16 cellular contexts compared by ENCODE assay signal in the genomic region with DNA sequence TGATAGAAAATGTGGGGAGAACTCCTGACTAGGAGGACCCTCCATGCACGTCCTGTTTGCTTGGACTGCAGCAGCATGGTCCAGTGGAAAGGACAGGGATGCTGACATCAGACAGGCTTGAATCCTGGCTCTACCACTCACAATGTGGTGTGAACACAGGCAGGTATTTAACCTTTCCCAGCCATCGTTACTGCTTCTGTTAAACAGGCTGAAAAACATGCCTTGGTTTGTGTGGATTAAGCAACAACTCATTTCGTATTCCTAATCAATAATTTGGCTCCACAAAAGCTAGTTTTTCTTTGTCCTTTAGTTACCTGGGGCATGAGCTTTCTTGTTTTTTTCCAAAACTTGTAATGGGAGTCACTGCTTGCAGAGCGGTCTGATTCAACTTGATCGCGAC. TPM values are rescaled to one million over a fixed set of nuclear protein-coding genes. Genes with fewer than 3 reads are reported as not detected.
A peak's percentile ranks its signal among the peaks of the same experiment; 100 is the strongest.
DNase-seq lines count a peak whose midpoint lies in the region; ATAC-seq, FAIRE-seq and TF ChIP-seq lines count a peak whose summit lies in the region.
"Had no signal": no experiment of that assay in that cellular context is flagged by ENCODE, and none has a peak within 500 bp of the region (broad histone marks: within the 10 kb centered on the region; RNA-seq: fewer than 3 reads in every experiment).

No MANE protein-coding gene starts in this region.

- H3K36me3 Mint-ChIP-seq in stimulated activated naive B cell treated with anti-CD40 and anti-IgM and Interleukin-4, amounts not matched to agents 10 μg/mL and 1 μg/mL and 100 μg/mL, for 72 hours, result peaks cover 22 to 37% of the 10 kb centered on the region in 2 donors
- peaks cover 37 to 80% of the 10 kb centered on the region in 2 donors for H3K36me3 Mint-ChIP-seq in CD4-positive, alpha-beta memory T cell

- POLR2A ChIA-PET in CD4-positive, alpha-beta memory T cell (lab: Charles Lee; ENCODE audit: partially characterized antibody), result no interaction called here

- H3K36me3 ChIP-seq in bronchial epithelial cell (ENCODE audit: control insufficient read depth, insufficient read depth, low read length) (peaks cover 1% of the 10 kb centered on the region), right lobe of liver (peaks cover 0 to 31% (median 9%) of the 10 kb centered on the region in 4 donors), right atrium auricular region (peaks cover 89% of the 10 kb centered on the region)
- H3K36me3 ChIP-seq in CD4-positive, alpha-beta memory T cell (ENCODE audit: insufficient read depth, low read length), result peaks cover 31% of the 10 kb centered on the region

- TF ChIP-seq CTCF in bronchial epithelial cell (IDR thresholded peaks at IDR 0.05; ENCODE audit: insufficient read depth, low read length, severe bottlenecking) (no peak), right lobe of liver (IDR thresholded peaks at IDR 0.05) (no peak), right atrium auricular region (IDR thresholded peaks at IDR 0.05) (no peak)

- H3K27ac ChIP-seq in right lobe of liver, result peak overlapping the region in 2 of 3 donors; percentile 45 to 58
- no peak overlapping the region for H3K27ac ChIP-seq in CD4-positive, alpha-beta memory T cell (ENCODE audit: low read depth, low read length)
- no peak overlapping the region for H3K27ac ChIP-seq in right atrium auricular region

- WGBS in right lobe of liver (ENCODE audit: insufficient coverage, low coverage, low lambda C conversion rate, missing lambda C conversion rate), result 36% methylated on average over 6 of the region's 6 CpGs

- CTCF ChIA-PET in CD4-positive, alpha-beta memory T cell (lab: Charles Lee; ENCODE audit: partially characterized antibody), result no interaction called here

- H3K9me3 Mint-ChIP-seq in stimulated activated naive B cell treated with anti-CD40 and anti-IgM and Interleukin-4, amounts not matched to agents 10 μg/mL and 1 μg/mL and 100 μg/mL, for 72 hours, result no peaks in the 10 kb centered on the region
- no peaks in the 10 kb centered on the region for H3K9me3 Mint-ChIP-seq in CD4-positive, alpha-beta memory T cell
- H3K9me3 Mint-ChIP-seq: CD4-positive, alpha-beta T cell; IgD-negative memory B cell had no signal

- intact Hi-C loops in right lobe of liver (cut with DNase I), result no loop called here
- intact Hi-C loops in CD4-positive, alpha-beta memory T cell (cut with micrococcal nuclease), result no loop called here

- H3K9me3 ChIP-seq in right lobe of liver (no peaks in the 10 kb centered on the region), right atrium auricular region (no peaks in the 10 kb centered on the region)
- no peaks in the 10 kb centered on the region for H3K9me3 ChIP-seq in CD4-positive, alpha-beta memory T cell (ENCODE audit: control insufficient read depth in 1 of 2, low read length in 2 of 2)

- H3K4me1 ChIP-seq in right lobe of liver (peaks cover 0 to 23% (median 0%) of the 10 kb centered on the region in 4 donors), right atrium auricular region (no peaks in the 10 kb centered on the region)
- no peaks in the 10 kb centered on the region for H3K4me1 ChIP-seq in CD4-positive, alpha-beta memory T cell (ENCODE audit: insufficient read depth, low read length)

- no peak overlapping the region for H3K4me3 Mint-ChIP-seq in stimulated activated naive B cell treated with anti-CD40 and anti-IgM and Interleukin-4, amounts not matched to agents 10 μg/mL and 1 μg/mL and 100 μg/mL, for 72 hours
- no peak overlapping the region for H3K4me3 Mint-ChIP-seq in CD4-positive, alpha-beta memory T cell
- H3K4me3 Mint-ChIP-seq: B cell; CD4-positive, alpha-beta T cell; IgD-negative memory B cell had no signal

- peaks cover 7 to 12% of the 10 kb centered on the region in 2 donors for H3K4me1 Mint-ChIP-seq in stimulated activated naive B cell treated with anti-CD40 and anti-IgM and Interleukin-4, amounts not matched to agents 10 μg/mL and 1 μg/mL and 100 μg/mL, for 72 hours
- H3K4me1 Mint-ChIP-seq in CD4-positive, alpha-beta memory T cell, result peaks cover 0 to 2% (median 0%) of the 10 kb centered on the region in 4 donors
- H3K4me1 Mint-ChIP-seq: B cell had no signal

- peak; percentile 78 to 88 (median 81) for ATAC-seq in right lobe of liver
- ATAC-seq in stimulated activated naive B cell treated with anti-CD40 and anti-IgM and Interleukin-4, amounts not matched to agents 10 μg/mL and 1 μg/mL and 100 μg/mL, for 72 hours (replicated peaks), result no peak

- peak overlapping the region; percentile 60 for H3K27ac Mint-ChIP-seq in stimulated activated naive B cell treated with anti-CD40 and anti-IgM and Interleukin-4, amounts not matched to agents 10 μg/mL and 1 μg/mL and 100 μg/mL, for 72 hours
- H3K27ac Mint-ChIP-seq in CD4-positive, alpha-beta memory T cell, result no peak overlapping the region
- H3K27ac Mint-ChIP-seq: B cell; CD4-positive, alpha-beta T cell had no signal

- TF ChIP-seq POLR2A in GM12891 (IDR thresholded peaks at IDR 0.05; ENCODE audit: low read depth, low read length), result no peak
- no peak for TF ChIP-seq POLR2A in right lobe of liver (IDR thresholded peaks at IDR 0.05)

- no peaks in the 10 kb centered on the region for H3K27me3 Mint-ChIP-seq in stimulated activated naive B cell treated with anti-CD40 and anti-IgM and Interleukin-4, amounts not matched to agents 10 μg/mL and 1 μg/mL and 100 μg/mL, for 72 hours
- H3K27me3 Mint-ChIP-seq in CD4-positive, alpha-beta memory T cell, result no peaks in the 10 kb centered on the region
- H3K27me3 Mint-ChIP-seq: B cell; CD4-positive, alpha-beta T cell; IgD-negative memory B cell had no signal

- DNase-seq in GM12891 (ENCODE audit: insufficient read length, low spot score) (no peak), bronchial epithelial cell (ENCODE audit: low read depth) (no peak), right lobe of liver (no peak), activated gamma-delta T cell treated with Interleukin-2 at 50 U/mL for 16 hours (no peak), right atrium auricular region (ENCODE audit: low spot score) (no peak)
- DNase-seq in stimulated activated naive B cell treated with anti-CD40 and anti-IgM and Interleukin-4, amounts not matched to agents 10 μg/mL and 1 μg/mL and 100 μg/mL, for 72 hours, result no peak
- no peak for DNase-seq in CD4-positive, alpha-beta memory T cell
- DNase-seq: C1 segment of cervical spinal cord; CD4-positive, alpha-beta T cell; DND-41; GDM1; KG1 had no signal

- H3K27me3 ChIP-seq in bronchial epithelial cell (ENCODE audit: control insufficient read depth, insufficient read depth, low read length), result no peaks in the 10 kb centered on the region
- no peaks in the 10 kb centered on the region for H3K27me3 ChIP-seq in right lobe of liver
- no peaks in the 10 kb centered on the region for H3K27me3 ChIP-seq in CD4-positive, alpha-beta memory T cell (ENCODE audit: insufficient read depth, low read length)
- no peaks in the 10 kb centered on the region for H3K27me3 ChIP-seq in right atrium auricular region

- FAIRE-seq in GM12891 (lab: Jason Lieb, UNC), result peak; percentile 23
- peak; percentile 40 for FAIRE-seq in bronchial epithelial cell (lab: Jason Lieb, UNC)
- FAIRE-seq: A204.1, GM19239 had no signal

- H3K4me3 ChIP-seq in bronchial epithelial cell (ENCODE audit: low read depth, low read length), result no peak overlapping the region
- no peak overlapping the region for H3K4me3 ChIP-seq in right lobe of liver
- H3K4me3 ChIP-seq in CD4-positive, alpha-beta memory T cell (ENCODE audit: low read length in 2 of 2), result no peak overlapping the region
- H3K4me3 ChIP-seq in right atrium auricular region, result no peak overlapping the region

TF ChIP-seq in GM12891, 5 proteins besides CTCF, POLR2A, EP300 and RAD21:
- no peak for TF ChIP-seq POU2F2 (IDR thresholded peaks at IDR 0.05; ENCODE audit: low read depth, low read length)
- TF ChIP-seq TAF1 (IDR thresholded peaks at IDR 0.05; ENCODE audit: low read depth, low read length), result no peak
- no peak for TF ChIP-seq POLR2AphosphoS5 (IDR thresholded peaks at IDR 0.05; ENCODE audit: low read depth, low read length)
- TF ChIP-seq PAX5 (IDR thresholded peaks at IDR 0.05; ENCODE audit: insufficient read depth, low read length, severe bottlenecking), result no peak
- no peak for TF ChIP-seq SPI1 (IDR thresholded peaks at IDR 0.05; ENCODE audit: low read depth, low read length)

RNA-seq across cellular contexts. Expression of a gene that starts 41.0 kb away (rescaled TPM):
- 4.2 TPM for polyA plus RNA-seq in GM12891 (2012; ENCODE audit: low read depth, missing spikeins)
- 21.4 and 23.2 TPM in 2 replicates for total RNA-seq in bronchial epithelial cell
- 10 to 100 TPM; 10.2 to 23.2 (median 16.5) TPM for total RNA-seq in right lobe of liver
- total RNA-seq in CD4-positive, alpha-beta memory T cell, result 10 to 100 TPM; 56.0 to 61.0 TPM
- polyA plus RNA-seq in CD4-positive, alpha-beta memory T cell, result 10 to 100 TPM in 1 of 2 donors, 1 to 10 TPM in 1; 8.8 to 15.1 TPM
- total RNA-seq in right atrium auricular region, result 10 to 100 TPM; 13.1 to 30.3 TPM

Comparison
In these comparisons a context has a peak if more than half of its experiments do, and no peak if none do; other contexts are left out.
1. ATAC-seq: peak in right lobe of liver (4 of 4); none in stimulated activated naive B cell treated with anti-CD40 and anti-IgM and Interleukin-4, amounts not matched to agents 10 μg/mL and 1 μg/mL and 100 μg/mL, for 72 hours (0 of 2).
2. H3K27ac ChIP-seq: peak in right lobe of liver (2 of 3); none in CD4-positive, alpha-beta memory T cell (single experiment) and right atrium auricular region (0 of 2).